In genomic region chrX:19110642-19111041, GRCh38 we compare ENCODE assay signal across 35 cellular contexts. TPM values are rescaled to one million over a fixed set of nuclear protein-coding genes. Genes with fewer than 3 reads are reported as not detected.
"Had no signal": no experiment of that assay in that cellular context is flagged by ENCODE, and none has a peak within 500 bp of the region (broad histone marks: within the 10 kb centered on the region; RNA-seq: fewer than 3 reads in every experiment).

No MANE protein-coding gene starts in this region.

- H3K9me3 ChIP-seq: MG63 had no signal

- H3K27ac ChIP-seq: KMS-11 had no signal

- H3K9ac ChIP-seq: KMS-11 had no signal

- DNase-seq: Karpas-422, Kasumi-1, MG63, MM.1S, MV-4-11, NCI-H1048, NCI-H1092, NCI-H1092 treated with DMSO at 0.1 percent for 48 hours, NCI-H1105, NCI-H1105 treated with DMSO at 0.1 percent for 48 hours, NCI-H1417, NCI-H1417 treated with DMSO at 0.1 percent for 48 hours, NCI-H1436, NCI-H1436 treated with DMSO at 0.1 percent for 48 hours, NCI-H146, NCI-H1694, NCI-H1694 treated with DMSO at 0.1 percent for 48 hours, NCI-H187, NCI-H187 treated with DMSO at 0.1 percent for 48 hours, NCI-H1930, NCI-H2029, NCI-H2029 treated with DMSO at 0.1 percent for 48 hours, NCI-H2081, NCI-H2081 treated with DMSO at 0.1 percent for 48 hours, NCI-H2107, NCI-H2171, NCI-H2171 treated with DMSO at 0.1 percent for 48 hours, NCI-H2227 treated with DMSO at 0.1 percent for 48 hours, NCI-H226, NCI-H345, NCI-H446, NCI-H446 treated with DMSO at 0.1 percent for 48 hours, NCI-H510A had no signal

- H3K4me2 ChIP-seq: KMS-11 had no signal

- H3K4me3 ChIP-seq: MG63 had no signal

- H3K27me3 ChIP-seq: MG63 had no signal

- H3K36me3 ChIP-seq: MG63 had no signal

RNA-seq across cellular contexts. Expression of gene ADGRG2, which starts 11.6 kb away (rescaled TPM):
- total RNA-seq: M059J had no signal
